35 cellular contexts compared by ENCODE assay signal in the genomic region with DNA sequence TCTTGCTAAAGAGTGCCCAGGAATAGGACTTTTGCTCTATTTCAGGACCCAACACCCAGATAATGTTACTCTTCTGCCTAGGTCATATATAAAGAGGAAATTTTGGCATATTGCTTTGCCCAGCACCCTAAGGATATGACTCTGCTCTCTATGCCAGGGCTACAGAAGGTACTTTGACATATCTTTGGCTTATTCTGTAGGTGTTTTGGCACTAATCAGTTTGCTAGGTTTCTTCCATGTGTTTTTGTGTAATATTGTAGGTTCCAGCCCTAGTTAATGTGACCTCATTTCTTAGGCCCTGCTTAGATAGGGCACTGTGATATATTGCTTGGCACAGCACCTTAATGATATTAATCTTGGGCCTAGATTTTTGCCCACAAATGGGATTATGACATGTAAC.
"Had no signal": no experiment of that assay in that cellular context is flagged by ENCODE, and none has a peak within 500 bp of the region (broad histone marks: within the 10 kb centered on the region; RNA-seq: fewer than 3 reads in every experiment).

No MANE protein-coding gene starts in this region.

- H3K9me3 ChIP-seq: MG63 had no signal

- H3K4me3 ChIP-seq: MG63 had no signal

- DNase-seq: Karpas-422, Kasumi-1, MG63, MM.1S, MV-4-11, NCI-H1048, NCI-H1092, NCI-H1092 treated with DMSO at 0.1 percent for 48 hours, NCI-H1105, NCI-H1105 treated with DMSO at 0.1 percent for 48 hours, NCI-H1417, NCI-H1417 treated with DMSO at 0.1 percent for 48 hours, NCI-H1436, NCI-H1436 treated with DMSO at 0.1 percent for 48 hours, NCI-H146, NCI-H1694, NCI-H1694 treated with DMSO at 0.1 percent for 48 hours, NCI-H187, NCI-H187 treated with DMSO at 0.1 percent for 48 hours, NCI-H1930, NCI-H2029, NCI-H2029 treated with DMSO at 0.1 percent for 48 hours, NCI-H2081, NCI-H2081 treated with DMSO at 0.1 percent for 48 hours, NCI-H2107, NCI-H2171, NCI-H2171 treated with DMSO at 0.1 percent for 48 hours, NCI-H2227 treated with DMSO at 0.1 percent for 48 hours, NCI-H226, NCI-H345, NCI-H446, NCI-H446 treated with DMSO at 0.1 percent for 48 hours, NCI-H510A, NCI-H510A treated with DMSO at 0.1 percent for 48 hours, NCI-H524 had no signal

- H3K27me3 ChIP-seq: MG63 had no signal

- H3K36me3 ChIP-seq: MG63 had no signal
